Comparison of ENCODE assay signal across 25 cellular contexts in genomic region chr2:5094192-5094591, GRCh38.
"Had no signal": no experiment of that assay in that cellular context is flagged by ENCODE, and none has a peak within 500 bp of the region (broad histone marks: within the 10 kb centered on the region; RNA-seq: fewer than 3 reads in every experiment).

No MANE protein-coding gene starts in this region.

- H3K27me3 ChIP-seq: colonic mucosa, dorsolateral prefrontal cortex, esophagus muscularis mucosa, esophagus squamous epithelium, foreskin keratinocyte, gastrocnemius medialis, gastroesophageal sphincter, heart left ventricle, heart right ventricle, hepatocyte had no signal

- H3K4me2 ChIP-seq: hepatocyte had no signal

- H3K79me2 ChIP-seq: hepatocyte had no signal

- H3K36me3 ChIP-seq: colonic mucosa, esophagus muscularis mucosa, esophagus squamous epithelium, gastrocnemius medialis, gastroesophageal sphincter, heart left ventricle, heart right ventricle had no signal

- H3K9me3 ChIP-seq: colonic mucosa, gastrocnemius medialis had no signal

- H3K4me3 ChIP-seq: colonic mucosa, coronary artery, dorsolateral prefrontal cortex, esophagus muscularis mucosa, esophagus squamous epithelium, gastrocnemius medialis, gastroesophageal sphincter, heart left ventricle, heart right ventricle, hepatocyte had no signal

- DNase-seq: colonic mucosa; cortex of kidney; dermis blood vessel endothelial cell; dorsolateral prefrontal cortex; effector CD4-positive, alpha-beta T cell; effector CD8-positive, alpha-beta T cell; effector memory CD4-positive, alpha-beta T cell; effector memory CD8-positive, alpha-beta T cell; endodermal cell; erythroblast; esophagus squamous epithelium; foreskin fibroblast; foreskin keratinocyte; foreskin melanocyte; gastrocnemius medialis; glutamatergic neuron; head of caudate nucleus; heart left ventricle; heart right ventricle had no signal

- H3K27ac ChIP-seq: colonic mucosa, coronary artery, dorsolateral prefrontal cortex, epithelial cell of prostate, esophagus muscularis mucosa, esophagus squamous epithelium, foreskin keratinocyte, gastrocnemius medialis, gastroesophageal sphincter, heart left ventricle, heart right ventricle, hepatocyte had no signal

- H2AFZ ChIP-seq: hepatocyte had no signal

- H3K4me1 ChIP-seq: colonic mucosa, esophagus muscularis mucosa, esophagus squamous epithelium, foreskin keratinocyte, gastrocnemius medialis, gastroesophageal sphincter, heart left ventricle, heart right ventricle had no signal

- ATAC-seq: effector memory CD8-positive, alpha-beta T cell; esophagus mucosa; foreskin keratinocyte; gastrocnemius medialis; gastroesophageal sphincter; heart left ventricle had no signal
